Comparison of ENCODE assay signal across 8 cellular contexts in genomic region chr6:158057213-158057987, GRCh38.
DNase-seq lines count a peak whose midpoint lies in the region; ATAC-seq and TF ChIP-seq lines count a peak whose summit lies in the region.

No MANE protein-coding gene starts in this region.

- no peak for TF ChIP-seq CTCF in endothelial cell (IDR thresholded peaks at IDR 0.05; ENCODE audit: unreplicated experiment)
- TF ChIP-seq CTCF in prostate gland (IDR thresholded peaks at IDR 0.05), result no peak

- H3K9me3 Mint-ChIP-seq in endothelial cell (ENCODE audit: unreplicated experiment), result no peaks in the 10 kb centered on the region

- intact Hi-C loops in prostate gland (cut with DNase I), result no loop called here

- H3K4me3 ChIP-seq in prostate gland, result no peak overlapping the region

- 84% methylated on average over 21 of the region's 21 CpGs for WGBS in prostate gland

- peak overlapping the region; percentile 61 for H3K27ac Mint-ChIP-seq in endothelial cell (ENCODE audit: unreplicated experiment)

- H3K9me3 ChIP-seq in prostate gland, result no peaks in the 10 kb centered on the region

- H3K27me3 ChIP-seq in prostate gland (replicated peaks; ENCODE audit: insufficient read depth), result no peaks in the 10 kb centered on the region

- H3K36me3 ChIP-seq in prostate gland, result no peaks in the 10 kb centered on the region

- H3K4me3 Mint-ChIP-seq in endothelial cell (ENCODE audit: unreplicated experiment), result no peak overlapping the region

- H3K36me3 Mint-ChIP-seq in endothelial cell (ENCODE audit: low read depth, unreplicated experiment), result peaks cover 19% of the 10 kb centered on the region

- H3K27me3 Mint-ChIP-seq in endothelial cell (ENCODE audit: unreplicated experiment), result peaks cover 5% of the 10 kb centered on the region

- DNase-seq in HCEC 1CT (peak; percentile 99), SIG-M5 treated with dmso at 0.1 percent for 504 hours (lab: John Stamatoyannopoulos, UW; ENCODE audit: unreplicated experiment) (peak; percentile 90), endothelial cell (ENCODE audit: low spot score) (no peak), prostate gland (ENCODE audit: low spot score) (no peak)
- DNase-seq in stimulated activated CD4-positive, alpha-beta T cell treated with anti-CD3 and anti-CD28 coated beads, Interleukin-2, amount 100 ng/mL, for 48 hours, result peak; percentile 30 to 40

- H3K4me1 Mint-ChIP-seq in endothelial cell (ENCODE audit: unreplicated experiment), result peaks cover 7% of the 10 kb centered on the region

- ATAC-seq in GM21526 (IDR thresholded peaks at IDR 0.05; ENCODE audit: low FRiP score, unreplicated experiment), result no peak
- ATAC-seq in GM19324 (IDR thresholded peaks at IDR 0.05; ENCODE audit: low FRiP score, unreplicated experiment), result no peak
- ATAC-seq in GM21390 (IDR thresholded peaks at IDR 0.05; ENCODE audit: unreplicated experiment), result no peak

- no peak for TF ChIP-seq POLR2A in prostate gland (IDR thresholded peaks at IDR 0.05)

- H3K4me1 ChIP-seq in prostate gland (replicated peaks), result peaks cover 15% of the 10 kb centered on the region

- H3K27ac ChIP-seq in prostate gland, result no peak overlapping the region

Comparison
In these comparisons a context has a peak if more than half of its experiments do, and no peak if none do; other contexts are left out.
1. DNase-seq: peak in HCEC 1CT (single experiment), SIG-M5 treated with dmso at 0.1 percent for 504 hours (single experiment) and stimulated activated CD4-positive, alpha-beta T cell treated with anti-CD3 and anti-CD28 coated beads, Interleukin-2, amount 100 ng/mL, for 48 hours (2 of 2); none in endothelial cell (single experiment) and prostate gland (single experiment).